ENCODE assay signal across 1 cellular context in the genomic region with DNA sequence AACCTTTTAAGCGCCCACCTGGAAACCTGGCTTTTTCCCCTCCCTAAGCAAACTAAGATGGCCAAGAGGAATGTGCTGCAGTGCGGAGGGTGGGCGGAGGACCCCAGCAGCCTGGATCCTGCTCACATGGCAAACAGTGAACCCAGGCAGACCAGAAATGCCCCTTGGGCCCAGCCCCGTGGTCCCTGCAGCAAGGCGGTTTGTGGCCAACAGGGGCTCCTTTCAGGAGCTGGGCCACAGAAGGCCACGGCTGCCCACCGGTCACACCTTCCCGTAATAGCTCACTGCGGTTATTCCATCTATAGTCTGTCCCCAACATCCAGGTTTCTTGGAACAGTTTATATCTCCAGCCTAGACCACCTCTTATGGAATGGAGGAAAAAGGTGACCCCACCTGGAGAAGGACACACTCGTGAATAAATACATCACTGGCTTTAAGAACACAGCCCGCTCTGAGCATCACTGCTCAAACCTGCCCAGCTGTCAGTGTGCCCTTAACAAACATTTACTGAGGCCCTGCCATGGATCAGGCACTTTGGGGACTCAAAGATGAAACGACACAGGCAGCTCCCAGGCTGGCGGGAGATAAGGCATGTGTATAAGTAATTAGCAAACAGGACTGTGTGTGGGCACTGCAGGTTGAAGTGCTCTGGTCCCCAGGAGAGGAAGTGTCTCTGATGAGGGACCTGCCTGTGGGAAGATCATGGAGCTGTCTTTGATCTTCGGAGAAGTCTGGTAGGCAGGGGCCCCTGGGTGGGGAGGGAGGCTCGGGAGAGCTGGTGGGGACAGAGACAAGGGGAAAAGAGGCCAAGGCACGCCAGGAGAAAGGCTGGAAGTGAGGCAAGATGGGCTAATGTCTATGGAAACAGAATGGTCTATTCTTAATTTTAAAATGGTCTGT.
TF ChIP-seq lines count a peak whose summit lies in the region.

No MANE protein-coding gene starts in this region.

TF ChIP-seq in HepG2, 621 proteins besides CTCF, POLR2A, EP300 and RAD21 (continued from another document and continues in another):
- TF ChIP-seq NCOA2 (CRISPR knock-in tag; IDR thresholded peaks at IDR 0.05) = peak; percentile 92
- TF ChIP-seq NCOR1 (IDR thresholded peaks at IDR 0.05; ENCODE audit: borderline replicate concordance, low read length) = peak; percentile 24; the same call in 1 of the 2 replicates
- peak; percentile 27; the same call in 1 of the 2 replicates for TF ChIP-seq ZNF607 (CRISPR knock-in tag; IDR thresholded peaks at IDR 0.05; ENCODE audit: borderline replicate concordance)
- TF ChIP-seq SOX13 (IDR thresholded peaks at IDR 0.05) = peak; percentile 85
- peak in 1 of 2 experiments; percentile 92; a peak in 2 of 4 replicates for TF ChIP-seq SOX13 (CRISPR knock-in tag; conservative IDR thresholded peaks at IDR 0.05 in 1 of 2, IDR thresholded peaks at IDR 0.05 in 1 of 2)
- peak; percentile 11; the same call in 1 of the 2 replicates for TF ChIP-seq ZFP62 (CRISPR knock-in tag; IDR thresholded peaks at IDR 0.05)
- TF ChIP-seq, protein P1, sequence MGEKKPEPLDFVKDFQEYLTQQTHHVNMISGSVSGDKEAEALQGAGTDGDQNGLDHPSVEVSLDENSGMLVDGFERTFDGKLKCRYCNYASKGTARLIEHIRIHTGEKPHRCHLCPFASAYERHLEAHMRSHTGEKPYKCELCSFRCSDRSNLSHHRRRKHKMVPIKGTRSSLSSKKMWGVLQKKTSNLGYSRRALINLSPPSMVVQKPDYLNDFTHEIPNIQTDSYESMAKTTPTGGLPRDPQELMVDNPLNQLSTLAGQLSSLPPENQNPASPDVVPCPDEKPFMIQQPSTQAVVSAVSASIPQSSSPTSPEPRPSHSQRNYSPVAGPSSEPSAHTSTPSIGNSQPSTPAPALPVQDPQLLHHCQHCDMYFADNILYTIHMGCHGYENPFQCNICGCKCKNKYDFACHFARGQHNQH (CRISPR knock-in tag; IDR thresholded peaks at IDR 0.05) = peak; percentile 95
- TF ChIP-seq PHF21A (CRISPR knock-in tag; IDR thresholded peaks at IDR 0.05) = peak; percentile 96
- TF ChIP-seq, protein P2, sequence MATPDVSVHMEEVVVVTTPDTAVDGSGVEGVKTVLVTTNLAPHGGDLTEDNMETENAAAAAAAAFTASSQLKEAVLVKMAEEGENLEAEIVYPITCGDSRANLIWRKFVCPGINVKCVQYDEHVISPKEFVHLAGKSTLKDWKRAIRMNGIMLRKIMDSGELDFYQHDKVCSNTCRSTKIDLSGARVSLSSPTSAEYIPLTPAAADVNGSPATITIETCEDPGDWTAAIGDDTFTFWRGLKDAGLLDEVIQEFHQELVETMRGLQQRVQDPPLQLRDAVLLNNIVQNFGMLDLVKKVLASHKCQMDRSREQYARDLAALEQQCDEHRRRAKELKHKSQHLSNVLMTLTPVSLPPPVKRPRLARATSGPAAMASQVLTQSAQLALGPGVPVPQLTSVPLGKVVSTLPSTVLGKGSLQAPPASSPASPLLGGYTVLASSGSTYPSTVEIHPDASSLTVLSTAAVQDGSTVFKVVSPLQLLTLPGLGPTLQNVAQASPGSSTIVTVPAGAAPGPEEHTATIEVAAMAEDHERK (CRISPR knock-in tag; IDR thresholded peaks at IDR 0.05; ENCODE audit: low read depth) = no peak
- TF ChIP-seq ATM (IDR thresholded peaks at IDR 0.05; ENCODE audit: borderline replicate concordance) = no peak
- TF ChIP-seq NFYB (CRISPR knock-in tag; IDR thresholded peaks at IDR 0.05) = peak; percentile 36; the same call in 1 of the 2 replicates
- peak; percentile 60; the same call in 1 of the 2 replicates for TF ChIP-seq ZNF761 (CRISPR knock-in tag; conservative IDR thresholded peaks at IDR 0.05)
- TF ChIP-seq, protein P3, sequence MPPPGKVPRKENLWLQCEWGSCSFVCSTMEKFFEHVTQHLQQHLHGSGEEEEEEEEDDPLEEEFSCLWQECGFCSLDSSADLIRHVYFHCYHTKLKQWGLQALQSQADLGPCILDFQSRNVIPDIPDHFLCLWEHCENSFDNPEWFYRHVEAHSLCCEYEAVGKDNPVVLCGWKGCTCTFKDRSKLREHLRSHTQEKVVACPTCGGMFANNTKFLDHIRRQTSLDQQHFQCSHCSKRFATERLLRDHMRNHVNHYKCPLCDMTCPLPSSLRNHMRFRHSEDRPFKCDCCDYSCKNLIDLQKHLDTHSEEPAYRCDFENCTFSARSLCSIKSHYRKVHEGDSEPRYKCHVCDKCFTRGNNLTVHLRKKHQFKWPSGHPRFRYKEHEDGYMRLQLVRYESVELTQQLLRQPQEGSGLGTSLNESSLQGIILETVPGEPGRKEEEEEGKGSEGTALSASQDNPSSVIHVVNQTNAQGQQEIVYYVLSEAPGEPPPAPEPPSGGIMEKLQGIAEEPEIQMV (CRISPR knock-in tag; IDR thresholded peaks at IDR 0.05; ENCODE audit: low read depth) = 0 out of 2 replicates have a peak, but pooled peaks have one; percentile 30
- peak; percentile 86 for TF ChIP-seq IRF2 (CRISPR knock-in tag; IDR thresholded peaks at IDR 0.05)
- TF ChIP-seq, protein P4, sequence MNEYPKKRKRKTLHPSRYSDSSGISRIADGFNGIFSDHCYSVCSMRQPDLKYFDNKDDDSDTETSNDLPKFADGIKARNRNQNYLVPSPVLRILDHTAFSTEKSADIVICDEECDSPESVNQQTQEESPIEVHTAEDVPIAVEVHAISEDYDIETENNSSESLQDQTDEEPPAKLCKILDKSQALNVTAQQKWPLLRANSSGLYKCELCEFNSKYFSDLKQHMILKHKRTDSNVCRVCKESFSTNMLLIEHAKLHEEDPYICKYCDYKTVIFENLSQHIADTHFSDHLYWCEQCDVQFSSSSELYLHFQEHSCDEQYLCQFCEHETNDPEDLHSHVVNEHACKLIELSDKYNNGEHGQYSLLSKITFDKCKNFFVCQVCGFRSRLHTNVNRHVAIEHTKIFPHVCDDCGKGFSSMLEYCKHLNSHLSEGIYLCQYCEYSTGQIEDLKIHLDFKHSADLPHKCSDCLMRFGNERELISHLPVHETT (CRISPR knock-in tag; conservative IDR thresholded peaks at IDR 0.05) = peak; percentile 40; the same call in 1 of the 2 replicates
- TF ChIP-seq, protein P5, sequence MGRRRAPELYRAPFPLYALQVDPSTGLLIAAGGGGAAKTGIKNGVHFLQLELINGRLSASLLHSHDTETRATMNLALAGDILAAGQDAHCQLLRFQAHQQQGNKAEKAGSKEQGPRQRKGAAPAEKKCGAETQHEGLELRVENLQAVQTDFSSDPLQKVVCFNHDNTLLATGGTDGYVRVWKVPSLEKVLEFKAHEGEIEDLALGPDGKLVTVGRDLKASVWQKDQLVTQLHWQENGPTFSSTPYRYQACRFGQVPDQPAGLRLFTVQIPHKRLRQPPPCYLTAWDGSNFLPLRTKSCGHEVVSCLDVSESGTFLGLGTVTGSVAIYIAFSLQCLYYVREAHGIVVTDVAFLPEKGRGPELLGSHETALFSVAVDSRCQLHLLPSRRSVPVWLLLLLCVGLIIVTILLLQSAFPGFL (CRISPR knock-in tag; IDR thresholded peaks at IDR 0.05) = no peak
- TF ChIP-seq ZNF549 (CRISPR knock-in tag; IDR thresholded peaks at IDR 0.05) = no peak
- TF ChIP-seq, protein P6, sequence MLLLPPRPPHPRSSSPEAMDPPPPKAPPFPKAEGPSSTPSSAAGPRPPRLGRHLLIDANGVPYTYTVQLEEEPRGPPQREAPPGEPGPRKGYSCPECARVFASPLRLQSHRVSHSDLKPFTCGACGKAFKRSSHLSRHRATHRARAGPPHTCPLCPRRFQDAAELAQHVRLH (CRISPR knock-in tag; IDR thresholded peaks at IDR 0.05; ENCODE audit: borderline replicate concordance, low read depth) = peak; percentile 39; the same call in 1 of the 2 replicates
- TF ChIP-seq HOXD1 (CRISPR knock-in tag; IDR thresholded peaks at IDR 0.05) = peak; percentile 93
- TF ChIP-seq, protein P7, sequence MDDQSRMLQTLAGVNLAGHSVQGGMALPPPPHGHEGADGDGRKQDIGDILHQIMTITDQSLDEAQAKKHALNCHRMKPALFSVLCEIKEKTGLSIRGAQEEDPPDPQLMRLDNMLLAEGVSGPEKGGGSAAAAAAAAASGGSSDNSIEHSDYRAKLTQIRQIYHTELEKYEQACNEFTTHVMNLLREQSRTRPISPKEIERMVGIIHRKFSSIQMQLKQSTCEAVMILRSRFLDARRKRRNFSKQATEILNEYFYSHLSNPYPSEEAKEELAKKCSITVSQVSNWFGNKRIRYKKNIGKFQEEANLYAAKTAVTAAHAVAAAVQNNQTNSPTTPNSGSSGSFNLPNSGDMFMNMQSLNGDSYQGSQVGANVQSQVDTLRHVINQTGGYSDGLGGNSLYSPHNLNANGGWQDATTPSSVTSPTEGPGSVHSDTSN (CRISPR knock-in tag; IDR thresholded peaks at IDR 0.05; ENCODE audit: borderline replicate concordance) = no peak
- peak; percentile 96 for TF ChIP-seq MEIS2 (CRISPR knock-in tag; IDR thresholded peaks at IDR 0.05)
- TF ChIP-seq, protein P8, sequence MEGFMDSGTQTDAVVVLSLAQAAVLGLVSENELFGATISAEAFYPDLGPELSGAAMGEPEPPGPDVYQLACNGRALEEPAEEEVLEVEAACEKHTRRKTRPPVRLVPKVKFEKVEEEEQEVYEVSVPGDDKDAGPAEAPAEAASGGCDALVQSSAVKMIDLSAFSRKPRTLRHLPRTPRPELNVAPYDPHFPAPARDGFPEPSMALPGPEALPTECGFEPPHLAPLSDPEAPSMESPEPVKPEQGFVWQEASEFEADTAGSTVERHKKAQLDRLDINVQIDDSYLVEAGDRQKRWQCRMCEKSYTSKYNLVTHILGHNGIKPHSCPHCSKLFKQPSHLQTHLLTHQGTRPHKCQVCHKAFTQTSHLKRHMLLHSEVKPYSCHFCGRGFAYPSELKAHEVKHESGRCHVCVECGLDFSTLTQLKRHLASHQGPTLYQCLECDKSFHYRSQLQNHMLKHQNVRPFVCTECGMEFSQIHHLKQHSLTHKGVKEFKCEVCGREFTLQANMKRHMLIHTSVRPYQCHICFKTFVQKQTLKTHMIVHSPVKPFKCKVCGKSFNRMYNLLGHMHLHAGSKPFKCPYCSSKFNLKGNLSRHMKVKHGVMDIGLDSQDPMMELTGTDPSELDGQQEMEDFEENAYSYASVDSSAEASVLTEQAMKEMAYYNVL (CRISPR knock-in tag; IDR thresholded peaks at IDR 0.05; ENCODE audit: borderline replicate concordance) = peak; percentile 74; the same call in 1 of the 2 replicates
- peak; percentile 69; the same call in 1 of the 2 replicates for TF ChIP-seq ZSCAN9 (CRISPR knock-in tag; IDR thresholded peaks at IDR 0.05; ENCODE audit: borderline replicate concordance)
- peak; percentile 86 for TF ChIP-seq PPARG (CRISPR knock-in tag; conservative IDR thresholded peaks at IDR 0.05)
- TF ChIP-seq JUND (CRISPR knock-in tag; IDR thresholded peaks at IDR 0.05) = no peak
- TF ChIP-seq MED13 (CRISPR knock-in tag; IDR thresholded peaks at IDR 0.05) = peak; percentile 72; the same call in 1 of the 2 replicates
- TF ChIP-seq HMG20A (CRISPR knock-in tag; IDR thresholded peaks at IDR 0.05; ENCODE audit: borderline replicate concordance) = no peak
- no peak for TF ChIP-seq FOXA1 (IDR thresholded peaks at IDR 0.05)
- peak; percentile 95 for TF ChIP-seq FOXA1 (CRISPR knock-in tag; IDR thresholded peaks at IDR 0.05)
- TF ChIP-seq, protein P9, sequence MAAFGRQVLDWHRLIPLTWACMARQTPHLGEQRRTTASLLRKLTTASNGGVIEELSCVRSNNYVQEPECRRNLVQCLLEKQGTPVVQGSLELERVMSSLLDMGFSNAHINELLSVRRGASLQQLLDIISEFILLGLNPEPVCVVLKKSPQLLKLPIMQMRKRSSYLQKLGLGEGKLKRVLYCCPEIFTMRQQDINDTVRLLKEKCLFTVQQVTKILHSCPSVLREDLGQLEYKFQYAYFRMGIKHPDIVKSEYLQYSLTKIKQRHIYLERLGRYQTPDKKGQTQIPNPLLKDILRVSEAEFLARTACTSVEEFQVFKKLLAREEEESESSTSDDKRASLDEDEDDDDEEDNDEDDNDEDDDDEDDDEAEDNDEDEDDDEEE (CRISPR knock-in tag; IDR thresholded peaks at IDR 0.05) = peak; percentile 39; the same call in 1 of the 2 replicates
- TF ChIP-seq ZNF790 (CRISPR knock-in tag; IDR thresholded peaks at IDR 0.05; ENCODE audit: borderline replicate concordance) = peak; percentile 29; the same call in 1 of the 2 replicates
- TF ChIP-seq ZFY (CRISPR knock-in tag; IDR thresholded peaks at IDR 0.05) = peak; percentile 65
- TF ChIP-seq ARHGAP35 (CRISPR knock-in tag; IDR thresholded peaks at IDR 0.05; ENCODE audit: borderline replicate concordance) = peak; percentile 71; the same call in 1 of the 2 replicates
- TF ChIP-seq POLR2AphosphoS2 (IDR thresholded peaks at IDR 0.05; ENCODE audit: low read depth, low read length) = no peak
- TF ChIP-seq IKZF4 (CRISPR knock-in tag; IDR thresholded peaks at IDR 0.05; ENCODE audit: borderline replicate concordance, low read depth, not compliant biosample characterization) = peak; percentile 24
- peak; percentile 56; the same call in 1 of the 2 replicates for TF ChIP-seq BHLHE40 (IDR thresholded peaks at IDR 0.05; ENCODE audit: low read length)
- TF ChIP-seq, protein P10, sequence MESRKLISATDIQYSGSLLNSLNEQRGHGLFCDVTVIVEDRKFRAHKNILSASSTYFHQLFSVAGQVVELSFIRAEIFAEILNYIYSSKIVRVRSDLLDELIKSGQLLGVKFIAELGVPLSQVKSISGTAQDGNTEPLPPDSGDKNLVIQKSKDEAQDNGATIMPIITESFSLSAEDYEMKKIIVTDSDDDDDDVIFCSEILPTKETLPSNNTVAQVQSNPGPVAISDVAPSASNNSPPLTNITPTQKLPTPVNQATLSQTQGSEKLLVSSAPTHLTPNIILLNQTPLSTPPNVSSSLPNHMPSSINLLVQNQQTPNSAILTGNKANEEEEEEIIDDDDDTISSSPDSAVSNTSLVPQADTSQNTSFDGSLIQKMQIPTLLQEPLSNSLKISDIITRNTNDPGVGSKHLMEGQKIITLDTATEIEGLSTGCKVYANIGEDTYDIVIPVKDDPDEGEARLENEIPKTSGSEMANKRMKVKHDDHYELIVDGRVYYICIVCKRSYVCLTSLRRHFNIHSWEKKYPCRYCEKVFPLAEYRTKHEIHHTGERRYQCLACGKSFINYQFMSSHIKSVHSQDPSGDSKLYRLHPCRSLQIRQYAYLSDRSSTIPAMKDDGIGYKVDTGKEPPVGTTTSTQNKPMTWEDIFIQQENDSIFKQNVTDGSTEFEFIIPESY (CRISPR knock-in tag; IDR thresholded peaks at IDR 0.05) = peak; percentile 78
- TF ChIP-seq ZNF441 (CRISPR knock-in tag; IDR thresholded peaks at IDR 0.05; ENCODE audit: borderline replicate concordance) = 0 out of 2 replicates have a peak, but pooled peaks have one; percentile 70
- peak; percentile 80 for TF ChIP-seq ZKSCAN8 (CRISPR knock-in tag; IDR thresholded peaks at IDR 0.05; ENCODE audit: borderline replicate concordance)
- TF ChIP-seq TGIF2 (CRISPR knock-in tag; IDR thresholded peaks at IDR 0.05) = peak; percentile 92
- TF ChIP-seq AGO1 (IDR thresholded peaks at IDR 0.05; ENCODE audit: low read depth, low read length, poor library complexity, severe bottlenecking) = peak; percentile 38
- peak; percentile 73; the same call in 1 of the 2 replicates for TF ChIP-seq ZNF230 (CRISPR knock-in tag; IDR thresholded peaks at IDR 0.05)
- TF ChIP-seq MIXL1 (CRISPR knock-in tag; IDR thresholded peaks at IDR 0.05) = peak; percentile 99
